In genomic region chr21:42107881-42108553, GRCh38 we compare ENCODE assay signal across 9 cellular contexts. TPM values are rescaled to one million over a fixed set of nuclear protein-coding genes. Genes with fewer than 3 reads are reported as not detected.
DNase-seq lines count a peak whose midpoint lies in the region; ATAC-seq, FAIRE-seq and TF ChIP-seq lines count a peak whose summit lies in the region.
"Had no signal": no experiment of that assay in that cellular context is flagged by ENCODE, and none has a peak within 500 bp of the region (broad histone marks: within the 10 kb centered on the region; RNA-seq: fewer than 3 reads in every experiment).

No MANE protein-coding gene starts in this region.

- no peaks in the 10 kb centered on the region for H3K9me3 ChIP-seq in heart left ventricle
- H3K9me3 ChIP-seq in small intestine (ENCODE audit: control insufficient read depth, low read depth), result no peaks in the 10 kb centered on the region

- FAIRE-seq in small intestine (lab: Jason Lieb, UNC), result no peak
- FAIRE-seq: endometrium had no signal

- peaks cover 0 to 18% (median 2%) of the 10 kb centered on the region in 12 donors for H3K4me1 ChIP-seq in heart left ventricle
- H3K4me1 ChIP-seq in small intestine (ENCODE audit: control insufficient read depth in 2 of 2, insufficient read depth in 1 of 2, low read depth in 1 of 2, low read length in 1 of 2), result peaks cover 0 to 6% of the 10 kb centered on the region in 2 donors

- DNase-seq in G401 (ENCODE audit: low spot score), result peak; percentile 70
- DNase-seq in LHCN-M2 (ENCODE audit: low read depth), result peak; percentile 41
- peak; percentile 66 to 79 for DNase-seq in SHP77 (lab: John Stamatoyannopoulos, UW)
- peak; percentile 34 for DNase-seq in activated gamma-delta T cell treated with anti-CD3 and anti-CD28 coated beads, Interleukin-2, amount 50 U/mL, for 16 hours (ENCODE audit: low read depth)
- peak; percentile 29 to 79 (median 58) for DNase-seq in heart left ventricle
- peak; percentile 80 for DNase-seq in small intestine
- no peak for DNase-seq in amniotic stem cell (lab: John Stamatoyannopoulos, UW)

- ATAC-seq in GM21825 (IDR thresholded peaks at IDR 0.05; ENCODE audit: unreplicated experiment) (peak; percentile 86), heart left ventricle (peak; percentile 72 to 93 (median 90))

- no peaks in the 10 kb centered on the region for H3K36me3 ChIP-seq in heart left ventricle
- no peaks in the 10 kb centered on the region for H3K36me3 ChIP-seq in small intestine (ENCODE audit: control insufficient read depth in 2 of 2, insufficient read depth in 2 of 2, low read length in 2 of 2)

- intact Hi-C loops in heart left ventricle (cut with DNase I), result loop anchor here in 4 of 10 donors (5.0 to 10.0 kb wide), 3 partner anchors 63 to 153 kb away; partner anchors contain the start of genes ZBTB21 (in 4 of the 4) and C2CD2 (in 1 of the 4)

- in situ Hi-C loops in G401 (cut with HindIII; ENCODE audit: low sequenced_read_pairs), result no loop called here

- no peak for TF ChIP-seq POLR2A in heart left ventricle (IDR thresholded peaks at IDR 0.05)

- peak overlapping the region in 1 of 12 donors; percentile 71 for H3K27ac ChIP-seq in heart left ventricle
- peak overlapping the region in 1 of 2 donors; percentile 4 for H3K27ac ChIP-seq in small intestine (ENCODE audit: low read depth in 1 of 2, low read length in 1 of 2)

- peak overlapping the region in 2 of 12 donors; percentile 26 to 39 for H3K4me3 ChIP-seq in heart left ventricle
- H3K4me3 ChIP-seq in small intestine (ENCODE audit: low read depth in 1 of 2, low read length in 2 of 2), result no peak overlapping the region

- peak in 11 of 12 donors; percentile 49 to 77 (median 63) for TF ChIP-seq CTCF in heart left ventricle (IDR thresholded peaks at IDR 0.05)

- H3K27me3 ChIP-seq in heart left ventricle (peaks cover 0 to 5% (median 0%) of the 10 kb centered on the region in 9 donors), small intestine (ENCODE audit: control insufficient read depth in 2 of 2, insufficient read depth in 2 of 2, low read length in 2 of 2) (no peaks in the 10 kb centered on the region)

- 19 to 39% (median 25%) methylated on average over 17 to 18 of the region's 18 CpGs for WGBS in heart left ventricle, 4 donors
- 23 to 28% (median 25%) methylated on average over 18 of the region's 18 CpGs for WGBS in small intestine, 3 donors

RNA-seq across cellular contexts. Expression of gene UMODL1, which starts 36.9 kb away (rescaled TPM):
- total RNA-seq in G401 (2014; rRNA removed; shearing (Covaris generic)), result not detected in 2 replicates
- total RNA-seq in LHCN-M2 (2014; rRNA removed) (not detected in 2 replicates), heart left ventricle (under 1 TPM in 2 of 9 donors, not detected in 7; 0.07 to 0.19 TPM)
- polyA plus RNA-seq in LHCN-M2 (2012), result not detected
- polyA plus RNA-seq in heart left ventricle (not detected), small intestine (under 1 TPM in 2 of 3 donors, not detected in 1; 0.43 to 0.67 TPM)
